ENCODE assay signal across 15 cellular contexts in genomic region chr16:998211-998610, GRCh38. TPM values are rescaled to one million over a fixed set of nuclear protein-coding genes. Genes with fewer than 3 reads are reported as not detected.
DNase-seq lines count a peak whose midpoint lies in the region; ATAC-seq and TF ChIP-seq lines count a peak whose summit lies in the region.
"Had no signal": no experiment of that assay in that cellular context is flagged by ENCODE, and none has a peak within 500 bp of the region (broad histone marks: within the 10 kb centered on the region; RNA-seq: fewer than 3 reads in every experiment).

No MANE protein-coding gene starts in this region.

- H3K36me3 ChIP-seq in hepatocyte (replicated peaks; ENCODE audit: insufficient read depth, low read depth) (no peaks in the 10 kb centered on the region), aorta (ENCODE audit: control insufficient read depth in 1 of 2, insufficient read depth in 2 of 2, low read length in 1 of 2) (no peaks in the 10 kb centered on the region)
- H3K36me3 ChIP-seq: ascending aorta, ovary had no signal

- peak overlapping the region; percentile 93 for H3K4me3 Mint-ChIP-seq in T-helper 17 cell

- intact Hi-C loops in aorta (cut with DNase I): no loop called here

- H3K9me3 ChIP-seq in T-helper 17 cell (ENCODE audit: control insufficient read depth, low read length, poor library complexity, severe bottlenecking) (no peaks in the 10 kb centered on the region), hepatocyte (ENCODE audit: low read depth) (no peaks in the 10 kb centered on the region), aorta (ENCODE audit: control insufficient read depth, low read length) (peaks cover 12% of the 10 kb centered on the region)

- ATAC-seq in T-helper 17 cell: peak; percentile 5
- no peak for ATAC-seq in GM19035 (IDR thresholded peaks at IDR 0.05; ENCODE audit: unreplicated experiment)
- ATAC-seq in aorta (ENCODE audit: low FRiP score): no peak

- no peaks in the 10 kb centered on the region for H3K9me2 ChIP-seq in hepatocyte (replicated peaks; ENCODE audit: insufficient read depth)

- no peaks in the 10 kb centered on the region for H3K79me2 ChIP-seq in hepatocyte

- H2AFZ ChIP-seq in hepatocyte: no peak overlapping the region
- H2AFZ ChIP-seq: GM23338 had no signal

- H3K27ac Mint-ChIP-seq in T-helper 17 cell: peak overlapping the region; percentile 86
- H3K27ac Mint-ChIP-seq: GM23338 had no signal

- no peaks in the 10 kb centered on the region for H4K20me1 ChIP-seq in hepatocyte (ENCODE audit: insufficient read depth, poor library complexity, severe bottlenecking)

- no peak for TF ChIP-seq CTCF in hepatocyte (IDR thresholded peaks at IDR 0.05; ENCODE audit: poor library complexity)

- 89% methylated on average over 11 of the region's 11 CpGs for WGBS in hepatocyte (ENCODE audit: low lambda C conversion rate, missing lambda C conversion rate)
- 76 to 78% methylated on average over 11 of the region's 11 CpGs for WGBS in aorta, 2 donors

- peak; percentile 27 for DNase-seq in stimulated activated CD4-positive, alpha-beta T cell treated with anti-CD3 and anti-CD28 coated beads, Interleukin-15, amount 100 ng/mL, for 24 hours
- DNase-seq in stimulated activated CD4-positive, alpha-beta T cell treated with anti-CD3 and anti-CD28 coated beads, Interleukin-4, amount 100 ng/mL, for 4 hours: no peak
- DNase-seq in T-helper 17 cell (no peak), hepatocyte (ENCODE audit: low spot score) (no peak), cerebellar nuclear complex (lab: John Stamatoyannopoulos, UW) (no peak), aorta (no peak)
- DNase-seq in central memory CD4-positive, alpha-beta T cell: no peak
- DNase-seq: DMS 273 treated with DMSO at 0.1 percent for 48 hours, Karpas-422, NCI-H2029 treated with DMSO at 0.1 percent for 48 hours, NCI-H446 treated with DMSO at 0.1 percent for 48 hours, ovary had no signal

- no peak overlapping the region for H3K4me2 ChIP-seq in hepatocyte
- H3K4me2 ChIP-seq: GM23338 had no signal

- H3K4me3 ChIP-seq in hepatocyte (no peak overlapping the region), aorta (ENCODE audit: low read length in 2 of 2) (no peak overlapping the region)
- H3K4me3 ChIP-seq: ascending aorta, GM23338, ovary had no signal

- peaks cover 3% of the 10 kb centered on the region for H3K36me3 Mint-ChIP-seq in T-helper 17 cell (ENCODE audit: low read depth)

- H3K4me1 Mint-ChIP-seq in T-helper 17 cell: peaks cover 40% of the 10 kb centered on the region

- H3K27me3 ChIP-seq in hepatocyte (no peaks in the 10 kb centered on the region), aorta (ENCODE audit: control insufficient read depth in 1 of 2, insufficient read depth in 2 of 2, low read length in 1 of 2) (no peaks in the 10 kb centered on the region)
- H3K27me3 ChIP-seq: ascending aorta, ovary had no signal

- H3K4me1 ChIP-seq in hepatocyte (ENCODE audit: insufficient read depth) (peaks cover 7% of the 10 kb centered on the region), aorta (ENCODE audit: control insufficient read depth in 1 of 2, insufficient read depth in 2 of 2, low read length in 2 of 2) (no peaks in the 10 kb centered on the region)

- H3K27me3 Mint-ChIP-seq in T-helper 17 cell: no peaks in the 10 kb centered on the region

- H3K27ac ChIP-seq in hepatocyte (peak overlapping the region; percentile 53), aorta (ENCODE audit: low read depth in 1 of 2, low read length in 2 of 2) (no peak overlapping the region)
- H3K27ac ChIP-seq: ovary had no signal

RNA-seq across cellular contexts. Expression of gene SOX8, which starts 16.6 kb away (rescaled TPM):
- total RNA-seq in T-helper 17 cell: 1 to 10 TPM; 1.1 to 3.1 TPM
- 2.7 and 3.8 TPM in 2 replicates for total RNA-seq in hepatocyte
- polyA plus RNA-seq in hepatocyte: 3.8 and 4.7 TPM in 2 replicates
- 1 to 10 TPM; 2.2 to 7.0 TPM for total RNA-seq in aorta
- polyA plus RNA-seq in aorta: 1 to 10 TPM; 1.0 to 5.7 TPM

RNA-seq across cellular contexts. Expression of gene LMF1, which starts 27.4 kb away (rescaled TPM):
- total RNA-seq in T-helper 17 cell: 10 to 100 TPM; 44.4 to 45.6 TPM
- 25.8 and 27.2 TPM in 2 replicates for total RNA-seq in hepatocyte
- polyA plus RNA-seq in hepatocyte: 29.3 and 34.3 TPM in 2 replicates
- 10 to 100 TPM; 18.2 to 38.4 TPM for total RNA-seq in aorta
- polyA plus RNA-seq in aorta: 10 to 100 TPM in 1 of 2 donors, 1 to 10 TPM in 1; 8.8 to 75.0 TPM
